In genomic region chr20:43844778-43845614, GRCh38 we compare ENCODE assay signal across 9 cellular contexts.
DNase-seq lines count a peak whose midpoint lies in the region; ATAC-seq and TF ChIP-seq lines count a peak whose summit lies in the region.
"Had no signal": no experiment of that assay in that cellular context is flagged by ENCODE, and none has a peak within 500 bp of the region (broad histone marks: within the 10 kb centered on the region; RNA-seq: fewer than 3 reads in every experiment).

No MANE protein-coding gene starts in this region.

- TF ChIP-seq POLR2A in stomach (IDR thresholded peaks at IDR 0.05), result no peak
- TF ChIP-seq POLR2A in thyroid gland (IDR thresholded peaks at IDR 0.05), result no peak

- H3K27me3 ChIP-seq in stomach (no peaks in the 10 kb centered on the region), thyroid gland (no peaks in the 10 kb centered on the region)

- no peak for DNase-seq in activated CD4-positive, alpha-beta T cell treated with anti-CD3 and anti-CD28 coated beads, Interleukin-2, amount 10 ng/mL, durations not matched to agents 24 days and 14 days
- no peak for DNase-seq in activated CD4-positive, alpha-beta T cell treated with anti-CD3 and anti-CD28 coated beads, Interleukin-2, amount 50 U/mL, for 4 hours
- DNase-seq in fibroblast of villous mesenchyme (ENCODE audit: low read depth) (peak; percentile 94), stomach (no peak), type B pancreatic cell (ENCODE audit: extremely low spot score, unreplicated experiment) (no peak), GM10248 (ENCODE audit: extremely low spot score) (no peak), thyroid gland (no peak)

- TF ChIP-seq CTCF in fibroblast of villous mesenchyme (IDR thresholded peaks at IDR 0.05; ENCODE audit: insufficient read depth, low read depth, low read length) (peak; percentile 56), stomach (IDR thresholded peaks at IDR 0.05) (no peak), type B pancreatic cell (conservative IDR thresholded peaks at IDR 0.05) (no peak), GM10248 (IDR thresholded peaks at IDR 0.05; ENCODE audit: control extremely low read depth, extremely low read depth, low read depth, missing control alignments) (no peak), thyroid gland (IDR thresholded peaks at IDR 0.05) (no peak)

- H3K36me3 Mint-ChIP-seq in activated CD4-positive, alpha-beta T cell treated with anti-CD3 and anti-CD28 coated beads, Interleukin-2, amount 10 ng/mL, durations not matched to agents 24 days and 14 days (ENCODE audit: low read depth), result no peaks in the 10 kb centered on the region
- no peaks in the 10 kb centered on the region for H3K36me3 Mint-ChIP-seq in type B pancreatic cell

- peak; percentile 43 for TF ChIP-seq EP300 in stomach (IDR thresholded peaks at IDR 0.05)

- no peak overlapping the region for H3K4me3 Mint-ChIP-seq in activated CD4-positive, alpha-beta T cell treated with anti-CD3 and anti-CD28 coated beads, Interleukin-2, amount 10 ng/mL, durations not matched to agents 24 days and 14 days
- H3K4me3 Mint-ChIP-seq in type B pancreatic cell, result no peak overlapping the region
- H3K4me3 Mint-ChIP-seq: central memory CD8-positive, alpha-beta T cell had no signal

- CTCF ChIA-PET in GM10248 (lab: Yijun Ruan, JAX), result interaction anchor here (1.4 to 1.9 kb wide), 3 partner anchors 17 to 235 kb away, joined by 4 to 6 read pairs (median 4); no protein-coding TSS in a partner anchor

- H3K4me1 Mint-ChIP-seq in activated CD4-positive, alpha-beta T cell treated with anti-CD3 and anti-CD28 coated beads, Interleukin-2, amount 10 ng/mL, durations not matched to agents 24 days and 14 days, result peaks cover 44% of the 10 kb centered on the region
- peaks cover 5% of the 10 kb centered on the region for H3K4me1 Mint-ChIP-seq in type B pancreatic cell (ENCODE audit: unreplicated experiment)

- H3K4me3 ChIP-seq in fibroblast of villous mesenchyme (ENCODE audit: low read depth, low read length) (no peak overlapping the region), stomach (no peak overlapping the region), thyroid gland (replicated peaks in 1 of 3) (no peak overlapping the region)

- H3K36me3 ChIP-seq in stomach (no peaks in the 10 kb centered on the region), thyroid gland (no peaks in the 10 kb centered on the region)

- no peaks in the 10 kb centered on the region for H3K9me3 Mint-ChIP-seq in activated CD4-positive, alpha-beta T cell treated with anti-CD3 and anti-CD28 coated beads, Interleukin-2, amount 10 ng/mL, durations not matched to agents 24 days and 14 days
- H3K9me3 Mint-ChIP-seq in type B pancreatic cell, result no peaks in the 10 kb centered on the region
- H3K9me3 Mint-ChIP-seq: central memory CD8-positive, alpha-beta T cell had no signal

- peak; percentile 84 for ATAC-seq in SK-N-SH treated with all-trans-retinoic acid at 6 μM for 48 hours

- peaks cover 0 to 5% (median 2%) of the 10 kb centered on the region in 4 donors for H3K4me1 ChIP-seq in stomach
- no peaks in the 10 kb centered on the region for H3K4me1 ChIP-seq in thyroid gland

- H3K9me3 ChIP-seq in stomach (no peaks in the 10 kb centered on the region), thyroid gland (no peaks in the 10 kb centered on the region)

- POLR2A ChIA-PET in GM10248 (lab: Yijun Ruan, JAX), result no interaction called here

- H3K27ac ChIP-seq in stomach (peak overlapping the region in 3 of 5 donors; percentile 6 to 49 (median 28)), thyroid gland (no peak overlapping the region)

- peak overlapping the region; percentile 22 for H3K27ac Mint-ChIP-seq in activated CD4-positive, alpha-beta T cell treated with anti-CD3 and anti-CD28 coated beads, Interleukin-2, amount 10 ng/mL, durations not matched to agents 24 days and 14 days
- H3K27ac Mint-ChIP-seq in type B pancreatic cell, result no peak overlapping the region

- 33 to 43% (median 38%) methylated on average over 6 of the region's 6 CpGs for WGBS in stomach, 5 donors
- WGBS in thyroid gland, 2 donors, result 43 to 59% methylated on average over 6 of the region's 6 CpGs

- peaks cover 2% of the 10 kb centered on the region for H3K27me3 Mint-ChIP-seq in activated CD4-positive, alpha-beta T cell treated with anti-CD3 and anti-CD28 coated beads, Interleukin-2, amount 10 ng/mL, durations not matched to agents 24 days and 14 days
- H3K27me3 Mint-ChIP-seq in type B pancreatic cell, result peaks cover 11% of the 10 kb centered on the region
- H3K27me3 Mint-ChIP-seq: central memory CD8-positive, alpha-beta T cell had no signal

- intact Hi-C loops in activated CD4-positive, alpha-beta T cell treated with anti-CD3 and anti-CD28 coated beads, Interleukin-2, amount 10 ng/mL, durations not matched to agents 24 days and 14 days (cut with micrococcal nuclease), result loop anchor here (10.0 kb wide), 1 partner anchor 230 kb away; no protein-coding TSS in a partner anchor
- intact Hi-C loops in stomach (cut with DNase I; ENCODE audit: low total_unique reads) (no loop called here), thyroid gland (cut with DNase I) (no loop called here)

TF ChIP-seq in SK-N-SH treated with all-trans-retinoic acid at 6 μM for 48 hours, 23 proteins besides CTCF, POLR2A, EP300 and RAD21:
- no peak for TF ChIP-seq OSR1 (CRISPR knock-in tag; IDR thresholded peaks at IDR 0.05)
- no peak for TF ChIP-seq ZC3H10 (CRISPR knock-in tag; IDR thresholded peaks at IDR 0.05)
- 0 out of 2 replicates have a peak, but pooled peaks have one; percentile 13 for TF ChIP-seq ZNF70 (CRISPR knock-in tag; IDR thresholded peaks at IDR 0.05)
- no peak for TF ChIP-seq CSDC2 (CRISPR knock-in tag; IDR thresholded peaks at IDR 0.05)

Comparison
In these comparisons a context has a peak if more than half of its experiments do, and no peak if none do; other contexts are left out.
1. H3K27ac ChIP-seq: peak in stomach (3 of 5); none in thyroid gland (0 of 3).